In genomic region chr7:152747224-152747623, GRCh38 we compare ENCODE assay signal across 28 cellular contexts.
"Had no signal": no experiment of that assay in that cellular context is flagged by ENCODE, and none has a peak within 500 bp of the region (broad histone marks: within the 10 kb centered on the region; RNA-seq: fewer than 3 reads in every experiment).

No MANE protein-coding gene starts in this region.

- H3K4me3 ChIP-seq: colonic mucosa, coronary artery, dorsolateral prefrontal cortex, esophagus muscularis mucosa, esophagus squamous epithelium, gastrocnemius medialis, gastroesophageal sphincter, heart left ventricle, heart right ventricle had no signal

- H3K4me1 ChIP-seq: colonic mucosa, esophagus muscularis mucosa, esophagus squamous epithelium, foreskin keratinocyte, gastrocnemius medialis, gastroesophageal sphincter, heart left ventricle, heart right ventricle had no signal

- H3K9me3 ChIP-seq: colonic mucosa, esophagus muscularis mucosa, esophagus squamous epithelium, gastrocnemius medialis, gastroesophageal sphincter, heart left ventricle, heart right ventricle had no signal

- FAIRE-seq: colon, endometrium, endothelial cell of umbilical vein, frontal cortex had no signal

- H3K27me3 ChIP-seq: colonic mucosa, dorsolateral prefrontal cortex, esophagus squamous epithelium, foreskin keratinocyte, gastrocnemius medialis, heart left ventricle, heart right ventricle had no signal

- H3K36me3 ChIP-seq: colonic mucosa, esophagus muscularis mucosa, esophagus squamous epithelium, gastrocnemius medialis, gastroesophageal sphincter, heart left ventricle, heart right ventricle had no signal

- DNase-seq: colonic mucosa; cortex of kidney; dermis blood vessel endothelial cell; dorsolateral prefrontal cortex; effector CD4-positive, alpha-beta T cell; effector CD8-positive, alpha-beta T cell; effector memory CD4-positive, alpha-beta T cell; effector memory CD8-positive, alpha-beta T cell; endodermal cell; erythroblast; esophagus squamous epithelium; foreskin fibroblast; foreskin keratinocyte; foreskin melanocyte; gastrocnemius medialis; glutamatergic neuron; head of caudate nucleus; heart left ventricle; heart right ventricle had no signal

- ATAC-seq: effector memory CD8-positive, alpha-beta T cell; esophagus mucosa; foreskin keratinocyte; gastrocnemius medialis; gastroesophageal sphincter; heart left ventricle; heart right ventricle had no signal

- H3K27ac ChIP-seq: colonic mucosa, coronary artery, dorsolateral prefrontal cortex, epithelial cell of prostate, esophagus muscularis mucosa, esophagus squamous epithelium, foreskin keratinocyte, gastrocnemius medialis, gastroesophageal sphincter, heart left ventricle, heart right ventricle had no signal
